2 cellular contexts compared by ENCODE assay signal in genomic region chr6:22035690-22036089, GRCh38.
TF ChIP-seq lines count a peak whose summit lies in the region.

No MANE protein-coding gene starts in this region.

TF ChIP-seq in GM23338, 12 proteins besides CTCF, POLR2A, EP300 and RAD21:
- no peak for TF ChIP-seq ZNF462 (CRISPR knock-in tag; IDR thresholded peaks at IDR 0.05)
- no peak for TF ChIP-seq ETS1 (IDR thresholded peaks at IDR 0.05)
- no peak for TF ChIP-seq CREB1 (CRISPR knock-in tag; IDR thresholded peaks at IDR 0.05; ENCODE audit: low read depth)
- TF ChIP-seq NANOG (IDR thresholded peaks at IDR 0.05; ENCODE audit: borderline replicate concordance) = no peak
- no peak for TF ChIP-seq STAT1 (IDR thresholded peaks at IDR 0.05; ENCODE audit: unreplicated experiment)
- TF ChIP-seq POLR2AphosphoS5 (IDR thresholded peaks at IDR 0.05; ENCODE audit: low read depth) = no peak
- TF ChIP-seq, protein P1, sequence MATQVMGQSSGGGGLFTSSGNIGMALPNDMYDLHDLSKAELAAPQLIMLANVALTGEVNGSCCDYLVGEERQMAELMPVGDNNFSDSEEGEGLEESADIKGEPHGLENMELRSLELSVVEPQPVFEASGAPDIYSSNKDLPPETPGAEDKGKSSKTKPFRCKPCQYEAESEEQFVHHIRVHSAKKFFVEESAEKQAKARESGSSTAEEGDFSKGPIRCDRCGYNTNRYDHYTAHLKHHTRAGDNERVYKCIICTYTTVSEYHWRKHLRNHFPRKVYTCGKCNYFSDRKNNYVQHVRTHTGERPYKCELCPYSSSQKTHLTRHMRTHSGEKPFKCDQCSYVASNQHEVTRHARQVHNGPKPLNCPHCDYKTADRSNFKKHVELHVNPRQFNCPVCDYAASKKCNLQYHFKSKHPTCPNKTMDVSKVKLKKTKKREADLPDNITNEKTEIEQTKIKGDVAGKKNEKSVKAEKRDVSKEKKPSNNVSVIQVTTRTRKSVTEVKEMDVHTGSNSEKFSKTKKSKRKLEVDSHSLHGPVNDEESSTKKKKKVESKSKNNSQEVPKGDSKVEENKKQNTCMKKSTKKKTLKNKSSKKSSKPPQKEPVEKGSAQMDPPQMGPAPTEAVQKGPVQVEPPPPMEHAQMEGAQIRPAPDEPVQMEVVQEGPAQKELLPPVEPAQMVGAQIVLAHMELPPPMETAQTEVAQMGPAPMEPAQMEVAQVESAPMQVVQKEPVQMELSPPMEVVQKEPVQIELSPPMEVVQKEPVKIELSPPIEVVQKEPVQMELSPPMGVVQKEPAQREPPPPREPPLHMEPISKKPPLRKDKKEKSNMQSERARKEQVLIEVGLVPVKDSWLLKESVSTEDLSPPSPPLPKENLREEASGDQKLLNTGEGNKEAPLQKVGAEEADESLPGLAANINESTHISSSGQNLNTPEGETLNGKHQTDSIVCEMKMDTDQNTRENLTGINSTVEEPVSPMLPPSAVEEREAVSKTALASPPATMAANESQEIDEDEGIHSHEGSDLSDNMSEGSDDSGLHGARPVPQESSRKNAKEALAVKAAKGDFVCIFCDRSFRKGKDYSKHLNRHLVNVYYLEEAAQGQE (IDR thresholded peaks at IDR 0.05; ENCODE audit: unreplicated experiment) = no peak

TF ChIP-seq in WTC11, 78 proteins besides CTCF, POLR2A, EP300 and RAD21 (continued from another document):
- no peak for TF ChIP-seq HMGXB4 (CRISPR knock-in tag; IDR thresholded peaks at IDR 0.05)
- TF ChIP-seq, protein P2, sequence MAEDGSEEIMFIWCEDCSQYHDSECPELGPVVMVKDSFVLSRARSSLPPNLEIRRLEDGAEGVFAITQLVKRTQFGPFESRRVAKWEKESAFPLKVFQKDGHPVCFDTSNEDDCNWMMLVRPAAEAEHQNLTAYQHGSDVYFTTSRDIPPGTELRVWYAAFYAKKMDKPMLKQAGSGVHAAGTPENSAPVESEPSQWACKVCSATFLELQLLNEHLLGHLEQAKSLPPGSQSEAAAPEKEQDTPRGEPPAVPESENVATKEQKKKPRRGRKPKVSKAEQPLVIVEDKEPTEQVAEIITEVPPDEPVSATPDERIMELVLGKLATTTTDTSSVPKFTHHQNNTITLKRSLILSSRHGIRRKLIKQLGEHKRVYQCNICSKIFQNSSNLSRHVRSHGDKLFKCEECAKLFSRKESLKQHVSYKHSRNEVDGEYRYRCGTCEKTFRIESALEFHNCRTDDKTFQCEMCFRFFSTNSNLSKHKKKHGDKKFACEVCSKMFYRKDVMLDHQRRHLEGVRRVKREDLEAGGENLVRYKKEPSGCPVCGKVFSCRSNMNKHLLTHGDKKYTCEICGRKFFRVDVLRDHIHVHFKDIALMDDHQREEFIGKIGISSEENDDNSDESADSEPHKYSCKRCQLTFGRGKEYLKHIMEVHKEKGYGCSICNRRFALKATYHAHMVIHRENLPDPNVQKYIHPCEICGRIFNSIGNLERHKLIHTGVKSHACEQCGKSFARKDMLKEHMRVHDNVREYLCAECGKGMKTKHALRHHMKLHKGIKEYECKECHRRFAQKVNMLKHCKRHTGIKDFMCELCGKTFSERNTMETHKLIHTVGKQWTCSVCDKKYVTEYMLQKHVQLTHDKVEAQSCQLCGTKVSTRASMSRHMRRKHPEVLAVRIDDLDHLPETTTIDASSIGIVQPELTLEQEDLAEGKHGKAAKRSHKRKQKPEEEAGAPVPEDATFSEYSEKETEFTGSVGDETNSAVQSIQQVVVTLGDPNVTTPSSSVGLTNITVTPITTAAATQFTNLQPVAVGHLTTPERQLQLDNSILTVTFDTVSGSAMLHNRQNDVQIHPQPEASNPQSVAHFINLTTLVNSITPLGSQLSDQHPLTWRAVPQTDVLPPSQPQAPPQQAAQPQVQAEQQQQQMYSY (CRISPR knock-in tag; IDR thresholded peaks at IDR 0.05) = no peak
